In genomic region chr17:57947369-57947768, GRCh38 we compare ENCODE assay signal across 8 cellular contexts. TPM values are rescaled to one million over a fixed set of nuclear protein-coding genes. Genes with fewer than 3 reads are reported as not detected.
DNase-seq lines count a peak whose midpoint lies in the region; ATAC-seq and TF ChIP-seq lines count a peak whose summit lies in the region.

No MANE protein-coding gene starts in this region.

- H3K9me3 ChIP-seq in DOHH2 (ENCODE audit: control insufficient read depth, insufficient read depth, low read length) (no peaks in the 10 kb centered on the region), WERI-Rb-1 (ENCODE audit: severe bottlenecking) (no peaks in the 10 kb centered on the region)

- H3K36me3 ChIP-seq in DOHH2 (ENCODE audit: control insufficient read depth, low read length) (no peaks in the 10 kb centered on the region), WERI-Rb-1 (no peaks in the 10 kb centered on the region)

- H3K27me3 ChIP-seq in DOHH2 (ENCODE audit: control insufficient read depth, low read length): peaks cover 40% of the 10 kb centered on the region
- H3K27me3 ChIP-seq in WERI-Rb-1 (ENCODE audit: insufficient read depth, low read depth, severe bottlenecking): no peaks in the 10 kb centered on the region
- no peaks in the 10 kb centered on the region for H3K27me3 ChIP-seq in foreskin keratinocyte

- peaks cover 7% of the 10 kb centered on the region; the same call in 1 of the 2 replicates for H3F3A ChIP-seq in DOHH2 (ENCODE audit: control insufficient read depth, insufficient read depth)

- no peaks in the 10 kb centered on the region for H3K9me2 ChIP-seq in DOHH2 (replicated peaks; ENCODE audit: control insufficient read depth, low read length)

- DNase-seq in WERI-Rb-1: no peak
- no peak for DNase-seq in foreskin keratinocyte
- DNase-seq in NCI-H82 (lab: John Stamatoyannopoulos, UW): no peak
- DNase-seq in epidermal melanocyte (ENCODE audit: insufficient read length, low spot score): no peak
- no peak for DNase-seq in NCI-H748 treated with DMSO at 0.1 percent for 48 hours (lab: John Stamatoyannopoulos, UW)
- DNase-seq in D341Med (ENCODE audit: low spot score): no peak

- no peaks in the 10 kb centered on the region for H3K79me2 ChIP-seq in DOHH2 (ENCODE audit: control insufficient read depth, low read length)

- H3K27ac ChIP-seq in DOHH2 (ENCODE audit: low read depth, low read length) (no peak overlapping the region), WERI-Rb-1 (peak overlapping the region; percentile 51), foreskin keratinocyte (peak overlapping the region; percentile 69), skin epidermis (peak overlapping the region in 17 of 21 experiments; percentile 27 to 86 (median 69))

- no peak for TF ChIP-seq CTCF in DOHH2 (IDR thresholded peaks at IDR 0.05; ENCODE audit: low read depth, low read length, poor library complexity, severe bottlenecking)
- no peak for TF ChIP-seq CTCF in WERI-Rb-1 (IDR thresholded peaks at IDR 0.05; ENCODE audit: low read depth, low read length)
- TF ChIP-seq CTCF in foreskin keratinocyte (conservative IDR thresholded peaks at IDR 0.05): no peak

- H3K4me2 ChIP-seq in DOHH2 (ENCODE audit: low read length): peak overlapping the region; percentile 70

- H3K4me1 ChIP-seq in DOHH2 (ENCODE audit: control insufficient read depth, low read length) (peaks cover 51% of the 10 kb centered on the region), foreskin keratinocyte (peaks cover 54% of the 10 kb centered on the region)

- peak overlapping the region; percentile 50 for H3K4me3 ChIP-seq in DOHH2 (ENCODE audit: low read length)
- peak overlapping the region; percentile 34 for H3K4me3 ChIP-seq in WERI-Rb-1 (ENCODE audit: low read depth, low read length)
- H3K4me3 ChIP-seq in skin epidermis: peak overlapping the region in 2 of 7 experiments; percentile 11 to 14

- ATAC-seq in foreskin keratinocyte: no peak

- no peaks in the 10 kb centered on the region for H4K20me1 ChIP-seq in DOHH2 (ENCODE audit: control insufficient read depth, insufficient read depth, low read depth, low read length)

RNA-seq across cellular contexts. Expression of gene CUEDC1, which starts 7.8 kb away (rescaled TPM):
- total RNA-seq in foreskin keratinocyte: 11.6 and 13.1 TPM in 2 replicates
- 16.6 TPM in 2 replicates for polyA plus RNA-seq in foreskin keratinocyte

RNA-seq across cellular contexts. Expression of gene VEZF1, which starts 40.7 kb away (rescaled TPM):
- total RNA-seq in foreskin keratinocyte: 40.2 and 42.4 TPM in 2 replicates
- 9.6 and 12.2 TPM in 2 replicates for polyA plus RNA-seq in foreskin keratinocyte

RNA-seq across cellular contexts. Expression of gene SRSF1, which starts 59.7 kb away (rescaled TPM):
- total RNA-seq in foreskin keratinocyte: 284 and 328 TPM in 2 replicates
- 98.9 and 134 TPM in 2 replicates for polyA plus RNA-seq in foreskin keratinocyte
